ENCODE assay signal across 9 cellular contexts in the genomic region with DNA sequence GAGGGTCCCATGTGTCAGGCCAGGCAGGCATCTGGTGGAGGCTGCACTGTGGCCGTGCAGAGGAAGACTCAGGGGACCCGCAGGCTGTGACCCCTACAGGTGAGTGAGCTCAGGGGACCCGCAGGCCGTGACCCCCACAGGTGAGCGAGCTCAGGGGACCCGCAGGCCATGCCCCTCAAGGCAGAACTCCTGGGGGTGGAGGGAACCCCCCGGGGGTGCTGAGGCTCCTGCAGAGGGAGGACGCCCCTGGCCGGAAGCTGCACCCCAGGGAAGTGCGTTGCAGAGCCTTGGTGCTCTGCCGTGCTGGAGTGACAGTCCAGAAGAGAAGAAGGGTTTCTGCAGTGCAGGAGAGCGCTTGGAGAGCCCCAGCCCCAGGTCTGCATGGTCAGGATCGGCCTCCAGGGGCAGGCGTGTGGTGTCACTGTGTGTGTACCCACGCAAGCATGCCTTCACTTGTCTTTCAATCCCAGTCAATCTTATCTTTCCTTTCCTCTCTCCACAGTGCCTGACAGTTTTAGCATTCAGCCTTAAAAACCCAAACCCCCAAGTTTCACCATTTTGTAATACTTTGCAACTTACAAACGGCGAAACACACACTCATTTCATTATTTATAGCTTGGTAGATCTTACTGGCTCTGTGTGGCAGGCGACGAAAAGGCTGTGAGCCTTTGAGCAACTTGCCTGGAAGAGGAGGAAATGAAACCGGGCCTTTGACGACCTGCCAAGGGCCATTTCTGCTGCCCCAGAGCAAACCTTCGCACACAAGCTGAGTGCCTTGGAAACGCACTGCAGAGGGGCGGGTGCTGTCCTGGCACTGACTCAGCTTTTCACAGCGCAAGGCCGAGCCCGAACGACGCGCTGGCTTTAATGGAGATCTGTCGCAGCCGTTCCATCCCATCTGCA.
DNase-seq lines count a peak whose midpoint lies in the region; ATAC-seq, FAIRE-seq and TF ChIP-seq lines count a peak whose summit lies in the region.
"Had no signal": no experiment of that assay in that cellular context is flagged by ENCODE, and none has a peak within 500 bp of the region (broad histone marks: within the 10 kb centered on the region; RNA-seq: fewer than 3 reads in every experiment).

No MANE protein-coding gene starts in this region.

- H3K14ac ChIP-seq in neuronal stem cell (ENCODE audit: low read length) = peak overlapping the region; percentile 26

- no peak overlapping the region for H3K4ac ChIP-seq in neuronal stem cell (ENCODE audit: low read length)

- H3K18ac ChIP-seq in neuronal stem cell (ENCODE audit: low read length) = peak overlapping the region; percentile 80

- H2AK5ac ChIP-seq in neuronal stem cell (ENCODE audit: low read depth, low read length) = peak overlapping the region; percentile 58

- no peak overlapping the region for H3K4me3 Mint-ChIP-seq in endodermal cell

- no peaks in the 10 kb centered on the region for H3K4me1 ChIP-seq in endodermal cell (ENCODE audit: control insufficient read depth, insufficient read depth, low read length)
- H3K4me1 ChIP-seq in neuronal stem cell (ENCODE audit: control insufficient read depth in 2 of 2, insufficient read depth in 1 of 2, low read depth in 1 of 2, low read length in 2 of 2) = peaks cover 0 to 6% of the 10 kb centered on the region in 2 donors

- H3K9me3 ChIP-seq in endodermal cell (ENCODE audit: control insufficient read depth, low read length) = no peaks in the 10 kb centered on the region
- no peaks in the 10 kb centered on the region for H3K9me3 ChIP-seq in neuronal stem cell (replicated peaks in 1 of 2; ENCODE audit: control insufficient read depth in 2 of 2, insufficient read depth in 1 of 2, low read depth in 1 of 2, low read length in 2 of 2)

- 86 to 90% methylated on average over 22 to 32 of the region's 32 CpGs for WGBS in endodermal cell (ENCODE audit: insufficient coverage in 1 of 2, insufficient read length in 1 of 2), 2 experiments
- WGBS in neuronal stem cell (ENCODE audit: extremely low coverage in 2 of 2, insufficient read length in 2 of 2, insufficient replicate concordance in 1 of 2), 2 donors = no CpG with 5 or more reads among the region's 32 CpGs

- peak overlapping the region; percentile 45 for H3K23ac ChIP-seq in neuronal stem cell (ENCODE audit: low read depth, low read length, poor library complexity)

- peak overlapping the region; percentile 54 for H2AFZ ChIP-seq in neuronal stem cell (ENCODE audit: low read length)

- H3K27me3 ChIP-seq in endodermal cell (ENCODE audit: control insufficient read depth, insufficient read depth, low read length, poor library complexity, severe bottlenecking) = no peaks in the 10 kb centered on the region
- H3K27me3 ChIP-seq in neuronal stem cell (ENCODE audit: control insufficient read depth in 3 of 3, insufficient read depth in 3 of 3, low read depth in 1 of 3, low read length in 3 of 3) = peaks cover 0 to 4% (median 0%) of the 10 kb centered on the region in 3 experiments

- H3K79me1 ChIP-seq in neuronal stem cell (ENCODE audit: low read depth, low read length) = no peaks in the 10 kb centered on the region

- H3K4me3 ChIP-seq in GM12864 (ENCODE audit: low read depth, low read length) (no peak overlapping the region), endodermal cell (ENCODE audit: low read length) (no peak overlapping the region), neuronal stem cell (ENCODE audit: low read length in 2 of 2) (no peak overlapping the region)

- DNase-seq in GM12864 (ENCODE audit: low read depth) (no peak), NOMO-1 (lab: John Stamatoyannopoulos, UW; ENCODE audit: unreplicated experiment in 2 of 2) (peak; percentile 96 to 97), endodermal cell (peak; percentile 85), neuronal stem cell (ENCODE audit: low spot score) (no peak), NCI-H1417 treated with DMSO at 0.1 percent for 48 hours (lab: John Stamatoyannopoulos, UW) (no peak), cortex of kidney (lab: John Stamatoyannopoulos, UW) (no peak), D721Med (ENCODE audit: insufficient read length, low spot score) (no peak)

- no peak overlapping the region for H3K27ac ChIP-seq in endodermal cell (ENCODE audit: low read depth, low read length)
- no peak overlapping the region for H3K27ac ChIP-seq in neuronal stem cell (replicated peaks; ENCODE audit: low read length)

- no peak overlapping the region for H3K4me2 ChIP-seq in neuronal stem cell (ENCODE audit: insufficient read depth, low read length, poor library complexity, severe bottlenecking)

- no peak overlapping the region for H3K27ac Mint-ChIP-seq in endodermal cell

- H3K36me3 ChIP-seq in endodermal cell (ENCODE audit: control insufficient read depth, insufficient read depth, low read length) = no peaks in the 10 kb centered on the region
- H3K36me3 ChIP-seq in neuronal stem cell (replicated peaks in 1 of 2; ENCODE audit: control insufficient read depth in 2 of 2, insufficient read depth in 2 of 2, low read length in 2 of 2) = peaks cover 0 to 3% of the 10 kb centered on the region in 2 donors

- no peak overlapping the region for H2BK5ac ChIP-seq in neuronal stem cell (ENCODE audit: low read length)

- TF ChIP-seq CTCF in GM12864 (IDR thresholded peaks at IDR 0.05; ENCODE audit: low read depth, low read length, missing control alignments) (peak; percentile 38), endodermal cell (conservative IDR thresholded peaks at IDR 0.05) (peak; percentile 73), D721Med (IDR thresholded peaks at IDR 0.05; ENCODE audit: insufficient read depth, missing control alignments) (no peak)

- H2BK120ac ChIP-seq in neuronal stem cell (ENCODE audit: low read depth, low read length) = no peak overlapping the region

- H3K4me1 Mint-ChIP-seq in endodermal cell = peaks cover 7% of the 10 kb centered on the region

- H4K8ac ChIP-seq in neuronal stem cell (ENCODE audit: low read depth, low read length) = no peak overlapping the region

- H3K9ac ChIP-seq in endodermal cell (ENCODE audit: extremely low read depth, low read length, poor library complexity, severe bottlenecking) = no peak overlapping the region
- H3K9ac ChIP-seq in neuronal stem cell (ENCODE audit: low read depth, low read length, poor library complexity) = no peak overlapping the region

- no peaks in the 10 kb centered on the region for H3K9me3 Mint-ChIP-seq in endodermal cell

- peaks cover 2% of the 10 kb centered on the region for H3K27me3 Mint-ChIP-seq in endodermal cell (ENCODE audit: insufficient read depth)

- no peak for ATAC-seq in HG03045 (IDR thresholded peaks at IDR 0.05; ENCODE audit: unreplicated experiment)

- FAIRE-seq in D721Med (lab: Jason Lieb, UNC) = no peak
- FAIRE-seq: colon had no signal

- no peak overlapping the region for H4K91ac ChIP-seq in neuronal stem cell (ENCODE audit: low read depth, low read length, poor library complexity)

- H2BK15ac ChIP-seq in neuronal stem cell (ENCODE audit: low read length) = peak overlapping the region; percentile 32

- H2BK12ac ChIP-seq in neuronal stem cell (ENCODE audit: low read length) = no peak overlapping the region

- no peaks in the 10 kb centered on the region for H3K36me3 Mint-ChIP-seq in endodermal cell (ENCODE audit: low read depth)

Comparison
In these comparisons a context has a peak if more than half of its experiments do, and no peak if none do; other contexts are left out.
1. DNase-seq: peak in NOMO-1 (2 of 2) and endodermal cell (single experiment); none in GM12864 (single experiment), neuronal stem cell (single experiment), NCI-H1417 treated with DMSO at 0.1 percent for 48 hours (single experiment), cortex of kidney (single experiment) and D721Med (single experiment).